Comparison of ENCODE assay signal across 11 cellular contexts in the genomic region with DNA sequence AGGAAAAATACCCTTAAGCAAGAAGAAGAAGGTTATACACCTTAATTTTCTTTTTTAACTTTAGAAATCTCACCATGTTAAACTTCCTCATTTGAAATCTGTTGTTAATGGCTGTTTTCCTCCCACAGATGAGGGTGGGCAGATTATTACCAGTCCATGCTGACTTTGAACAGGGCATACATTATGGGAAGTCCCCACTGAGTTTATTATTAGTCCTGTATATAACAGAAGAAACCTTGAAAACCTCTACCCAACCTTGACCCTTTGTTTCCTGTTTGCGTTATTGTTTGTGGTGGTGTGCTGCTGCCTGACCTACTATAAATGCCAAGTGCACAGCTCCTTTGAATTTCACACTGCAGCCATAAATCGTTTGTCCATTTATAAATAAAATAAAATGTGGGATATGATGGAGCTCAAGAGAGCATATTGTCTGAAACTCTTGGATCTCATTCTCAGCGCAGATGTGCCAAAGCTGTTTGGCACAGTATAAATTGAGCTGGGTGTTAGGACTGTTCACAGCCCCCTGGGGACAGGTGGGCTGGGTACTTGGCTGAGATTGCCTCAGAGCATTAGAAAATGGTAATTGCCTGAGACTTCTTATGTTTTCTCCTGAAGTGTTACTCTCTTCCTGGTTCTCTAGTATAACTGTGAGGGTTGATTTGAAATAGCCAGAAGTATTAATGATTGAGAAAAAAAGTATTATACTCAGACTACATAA.
DNase-seq lines count a peak whose midpoint lies in the region; ATAC-seq, FAIRE-seq and TF ChIP-seq lines count a peak whose summit lies in the region.
"Had no signal": no experiment of that assay in that cellular context is flagged by ENCODE, and none has a peak within 500 bp of the region (broad histone marks: within the 10 kb centered on the region; RNA-seq: fewer than 3 reads in every experiment).

No MANE protein-coding gene starts in this region.

- peak overlapping the region; percentile 64 for H3K4me2 ChIP-seq in BLaER1

- no peak for FAIRE-seq in GM19239 (lab: Jason Lieb, UNC)

- BruUV-seq in A673 (replicated peaks; lab: Mats Ljungman, UMichigan) = no TSS peak

- H3K27me3 ChIP-seq in BLaER1 (no peaks in the 10 kb centered on the region), brain microvascular endothelial cell (replicated peaks) (no peaks in the 10 kb centered on the region), A673 (replicated peaks; ENCODE audit: insufficient read depth, low read depth, low read length, poor library complexity) (no peaks in the 10 kb centered on the region)
- H3K27me3 ChIP-seq: esophagus squamous epithelium had no signal

- TF ChIP-seq CTCF in brain microvascular endothelial cell (IDR thresholded peaks at IDR 0.05; ENCODE audit: low read depth, low read length, missing control alignments) = no peak
- TF ChIP-seq CTCF in A673 (conservative IDR thresholded peaks at IDR 0.05; ENCODE audit: low read depth, low read length) = no peak

- H4K20me1 ChIP-seq in BLaER1 = no peaks in the 10 kb centered on the region

- POLR2A ChIA-PET in A673 (lab: Charles Lee; ENCODE audit: low non-redundant PET) = no interaction called here

- H3K27ac ChIP-seq in BLaER1 (peak overlapping the region; percentile 54), brain microvascular endothelial cell (no peak overlapping the region), A673 (ENCODE audit: low read depth, low read length, poor library complexity, severe bottlenecking) (no peak overlapping the region)
- H3K27ac ChIP-seq: esophagus squamous epithelium, GM23248 had no signal

- H3K4me3 ChIP-seq in BLaER1 (no peak overlapping the region; the same call in 1 of the 2 replicates), brain microvascular endothelial cell (ENCODE audit: low read depth, low read length) (no peak overlapping the region), A673 (ENCODE audit: low read depth, low read length, poor library complexity, severe bottlenecking) (no peak overlapping the region)
- H3K4me3 ChIP-seq: esophagus squamous epithelium, GM23248 had no signal

- peaks cover 39% of the 10 kb centered on the region for H3K4me1 ChIP-seq in BLaER1
- no peaks in the 10 kb centered on the region for H3K4me1 ChIP-seq in A673 (ENCODE audit: insufficient read depth, low read length, poor library complexity, severe bottlenecking)

- in situ Hi-C loops in brain microvascular endothelial cell (cut with HindIII; ENCODE audit: low pct_ligation_motif_present, low sequenced_read_pairs) = no loop called here

- intact Hi-C loops in A673 (cut with micrococcal nuclease; ENCODE audit: unreplicated experiment) = no loop called here

- CTCF ChIA-PET in A673 (lab: Charles Lee) = no interaction called here

- peak; percentile 73 for DNase-seq in NCI-H1694 treated with DMSO at 0.1 percent for 48 hours (lab: John Stamatoyannopoulos, UW)
- no peak for DNase-seq in DMS53 (lab: John Stamatoyannopoulos, UW)
- DNase-seq in GM19239 (ENCODE audit: insufficient read length, low spot score) = no peak
- DNase-seq in brain microvascular endothelial cell = no peak
- DNase-seq in A673 (ENCODE audit: low spot score) = no peak
- DNase-seq: esophagus squamous epithelium, GM23248, NCI-H2029 had no signal

- H3K9ac ChIP-seq in BLaER1 = no peak overlapping the region; the same call in 1 of the 2 replicates
- H3K9ac ChIP-seq: GM23248 had no signal

- no peaks in the 10 kb centered on the region for H3K36me3 ChIP-seq in BLaER1
- H3K36me3 ChIP-seq in brain microvascular endothelial cell (replicated peaks) = no peaks in the 10 kb centered on the region
- no peaks in the 10 kb centered on the region for H3K36me3 ChIP-seq in A673 (ENCODE audit: insufficient read depth, low read length, poor library complexity, severe bottlenecking)
- H3K36me3 ChIP-seq: esophagus squamous epithelium had no signal

- H3K9me3 ChIP-seq in BLaER1 (peaks cover 5% of the 10 kb centered on the region; the same call in 1 of the 2 replicates), A673 (ENCODE audit: low read depth, low read length, poor library complexity, severe bottlenecking) (no peaks in the 10 kb centered on the region)
- H3K9me3 ChIP-seq: esophagus squamous epithelium had no signal

- peak; percentile 95 for ATAC-seq in GM19351 (IDR thresholded peaks at IDR 0.05; ENCODE audit: unreplicated experiment)
- peak; percentile 89 for ATAC-seq in HG02973 (IDR thresholded peaks at IDR 0.05; ENCODE audit: unreplicated experiment)
